8 cellular contexts compared by ENCODE assay signal in the genomic region with DNA sequence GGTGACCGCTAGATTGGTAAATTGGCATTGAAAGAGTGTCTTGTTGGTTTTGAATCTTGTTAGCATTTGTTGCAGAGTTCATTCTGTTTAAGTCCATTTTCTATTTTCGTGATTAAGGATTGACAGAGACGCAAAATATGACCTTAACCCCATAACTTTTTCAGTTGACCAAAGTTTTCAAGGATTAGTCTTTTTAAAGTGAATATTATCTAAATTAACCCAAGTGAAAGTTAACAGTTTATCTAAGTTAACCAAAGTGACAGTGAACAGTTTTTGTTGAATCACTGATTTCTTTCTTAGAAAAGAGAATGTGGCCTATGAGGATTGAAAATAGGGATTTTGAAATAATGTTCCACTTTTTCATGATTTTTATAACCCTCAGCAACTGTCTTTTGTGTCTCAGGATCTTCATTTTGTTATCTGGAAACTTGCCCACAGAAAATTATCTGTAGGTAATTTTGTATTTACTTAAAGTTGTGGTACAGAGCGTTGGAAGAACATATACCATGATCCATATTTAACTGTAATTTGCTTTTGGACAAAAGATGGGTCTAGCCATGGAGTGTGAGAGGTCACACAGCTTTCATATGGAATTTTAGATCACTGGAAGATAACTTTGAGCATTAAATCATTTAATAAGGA. TPM values are rescaled to one million over a fixed set of nuclear protein-coding genes. Genes with fewer than 3 reads are reported as not detected.
DNase-seq lines count a peak whose midpoint lies in the region.

No MANE protein-coding gene starts in this region.

- peak overlapping the region; percentile 83 for H3K4me3 Mint-ChIP-seq in activated CD4-positive, alpha-beta T cell treated with anti-CD3 and anti-CD28 coated beads, Interleukin-2, amount 10 ng/mL, durations not matched to agents 24 days and 14 days

- H3K27ac ChIP-seq in temporal lobe (ENCODE audit: low read depth, low read length) = peak overlapping the region; percentile 93

- H3K4me1 Mint-ChIP-seq in activated CD4-positive, alpha-beta T cell treated with anti-CD3 and anti-CD28 coated beads, Interleukin-2, amount 10 ng/mL, durations not matched to agents 24 days and 14 days = peaks cover 31% of the 10 kb centered on the region

- no peak for DNase-seq in activated CD4-positive, alpha-beta T cell treated with anti-CD3 and anti-CD28 coated beads, Interleukin-2, amount 10 ng/mL, durations not matched to agents 24 days and 14 days
- DNase-seq in activated CD4-positive, alpha-beta T cell treated with anti-CD3 and anti-CD28 coated beads, Interleukin-2, amount 50 U/mL, for 48 hours = no peak
- DNase-seq in adipocyte (ENCODE audit: low read depth) (peak; percentile 30), kidney tubule cell (ENCODE audit: low spot score) (peak; percentile 9), NCI-H187 treated with DMSO at 0.1 percent for 48 hours (lab: John Stamatoyannopoulos, UW) (no peak), LoVo (ENCODE audit: low spot score) (no peak), NCI-H128 (lab: John Stamatoyannopoulos, UW; ENCODE audit: unreplicated experiment) (no peak)

- no peaks in the 10 kb centered on the region for H3K27me3 ChIP-seq in adipocyte (replicated peaks; ENCODE audit: control insufficient read depth, insufficient read depth, low read length)

- H3K9ac ChIP-seq in adipocyte (ENCODE audit: low read length) = peak overlapping the region; percentile 100

- peak overlapping the region; percentile 98 for H3K4me3 ChIP-seq in adipocyte (ENCODE audit: low read length)

- H3K27me3 Mint-ChIP-seq in activated CD4-positive, alpha-beta T cell treated with anti-CD3 and anti-CD28 coated beads, Interleukin-2, amount 10 ng/mL, durations not matched to agents 24 days and 14 days = no peaks in the 10 kb centered on the region

- intact Hi-C loops in activated CD4-positive, alpha-beta T cell treated with anti-CD3 and anti-CD28 coated beads, Interleukin-2, amount 10 ng/mL, durations not matched to agents 24 days and 14 days (cut with micrococcal nuclease) = loop anchor here (1.0 to 10.0 kb wide), 4 partner anchors 9 to 1219 kb away; a partner anchor contains a TSS

- H3K27ac Mint-ChIP-seq in activated CD4-positive, alpha-beta T cell treated with anti-CD3 and anti-CD28 coated beads, Interleukin-2, amount 10 ng/mL, durations not matched to agents 24 days and 14 days = peak overlapping the region; percentile 93

- H3K36me3 ChIP-seq in adipocyte (ENCODE audit: control insufficient read depth, insufficient read depth, low read length, severe bottlenecking) = peaks cover 34% of the 10 kb centered on the region

- H3K9me3 ChIP-seq in adipocyte (ENCODE audit: control insufficient read depth, low read length) = no peaks in the 10 kb centered on the region

- peaks cover 23% of the 10 kb centered on the region for H3K36me3 Mint-ChIP-seq in activated CD4-positive, alpha-beta T cell treated with anti-CD3 and anti-CD28 coated beads, Interleukin-2, amount 10 ng/mL, durations not matched to agents 24 days and 14 days (ENCODE audit: low read depth)

- H3K4me1 ChIP-seq in adipocyte (ENCODE audit: control insufficient read depth, insufficient read depth, low read length) = peaks cover 30% of the 10 kb centered on the region

- H3K9me3 Mint-ChIP-seq in activated CD4-positive, alpha-beta T cell treated with anti-CD3 and anti-CD28 coated beads, Interleukin-2, amount 10 ng/mL, durations not matched to agents 24 days and 14 days = no peaks in the 10 kb centered on the region

RNA-seq across cellular contexts. Expression of a gene that starts 3.3 kb away (rescaled TPM):
- 12.4 and 15.0 TPM in 2 replicates for total RNA-seq in activated CD4-positive, alpha-beta T cell treated with anti-CD3 and anti-CD28 coated beads, Interleukin-2, amount 10 ng/mL, durations not matched to agents 24 days and 14 days
- total RNA-seq in temporal lobe = 25.1 TPM

Comparison
In these comparisons a context has a peak if more than half of its experiments do, and no peak if none do; other contexts are left out.
1. DNase-seq: peak in adipocyte (single experiment) and kidney tubule cell (single experiment); none in activated CD4-positive, alpha-beta T cell treated with anti-CD3 and anti-CD28 coated beads, Interleukin-2, amount 10 ng/mL, durations not matched to agents 24 days and 14 days (single experiment), activated CD4-positive, alpha-beta T cell treated with anti-CD3 and anti-CD28 coated beads, Interleukin-2, amount 50 U/mL, for 48 hours (0 of 2), NCI-H187 treated with DMSO at 0.1 percent for 48 hours (single experiment), LoVo (single experiment) and NCI-H128 (single experiment).